ENCODE assay signal across 6 cellular contexts in the genomic region with DNA sequence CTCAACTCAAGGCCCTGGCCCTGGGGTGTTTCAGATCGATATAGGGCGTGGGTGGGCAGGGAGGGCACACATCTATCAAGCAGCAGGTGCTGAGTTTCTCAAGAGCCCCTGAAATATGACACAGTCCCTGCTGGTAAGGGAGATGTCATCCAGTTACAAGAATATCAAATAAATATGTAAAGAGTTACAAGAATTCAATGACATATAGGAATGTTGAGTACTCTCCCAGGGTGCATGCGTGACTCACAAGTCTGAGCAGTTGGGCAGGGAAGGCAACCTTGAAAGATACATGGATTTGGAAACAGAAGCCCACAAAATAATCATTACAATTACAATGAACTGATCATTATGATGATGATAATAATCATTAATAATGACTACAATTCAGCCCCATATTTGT.
"Had no signal": no experiment of that assay in that cellular context is flagged by ENCODE, and none has a peak within 500 bp of the region (broad histone marks: within the 10 kb centered on the region; RNA-seq: fewer than 3 reads in every experiment).

No MANE protein-coding gene starts in this region.

- H3K4me3 ChIP-seq: GM23248 had no signal

- H3K36me3 Mint-ChIP-seq: IgD-negative memory B cell had no signal

- H3K4me3 Mint-ChIP-seq: IgD-negative memory B cell had no signal

- H3K27ac Mint-ChIP-seq: IgD-negative memory B cell had no signal

- H2AFZ ChIP-seq: GM23248 had no signal

- H3K27ac ChIP-seq: GM23248 had no signal

- H3K9ac ChIP-seq: GM23248 had no signal

- FAIRE-seq: HTR-8/SVneo had no signal

- H3K9me3 Mint-ChIP-seq: IgD-negative memory B cell had no signal

- DNase-seq: GM23248, GOT3, H7, HCEC 1CT had no signal
